ENCODE assay signal across 28 cellular contexts in the genomic region with DNA sequence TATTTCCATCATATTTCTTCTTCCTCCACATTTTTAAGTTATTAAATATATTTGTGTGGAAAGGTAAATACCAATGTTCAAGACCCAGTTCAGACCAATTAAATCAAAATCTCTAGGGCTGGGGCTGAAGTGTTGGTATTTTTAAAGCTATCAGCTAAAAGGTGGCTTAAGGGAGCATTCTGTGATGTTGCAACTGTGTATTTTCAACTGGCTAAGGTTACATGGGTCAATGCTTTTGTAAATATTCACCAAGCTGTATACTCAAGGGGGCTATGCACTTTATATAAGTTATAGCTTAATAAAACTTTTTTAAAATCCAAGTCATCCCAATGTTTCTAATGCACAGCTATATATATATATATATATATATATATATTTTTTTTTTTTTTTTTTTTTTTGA.
"Had no signal": no experiment of that assay in that cellular context is flagged by ENCODE, and none has a peak within 500 bp of the region (broad histone marks: within the 10 kb centered on the region; RNA-seq: fewer than 3 reads in every experiment).

No MANE protein-coding gene starts in this region.

- H3K27ac Mint-ChIP-seq: natural killer cell; nephron; neural progenitor cell; progenitor cell of endocrine pancreas; stimulated activated effector memory CD8-positive, alpha-beta T cell treated with anti-CD3 and anti-CD28 coated beads, Interleukin-12 subunit alpha, Interleukin-12 subunit beta, amount 100 ng/mL, for 72 hours; stimulated activated naive B cell treated with anti-CD40 and anti-IgM and Interleukin-4, amounts not matched to agents 10 μg/mL and 1 μg/mL and 100 μg/mL, for 72 hours; stimulated activated naive CD8-positive, alpha-beta T cell treated with anti-CD3 and anti-CD28 coated beads, Interleukin-15, Interleukin-2, amounts not matched to agents 100 ng/mL and 50 ng/mL, for 24 hours had no signal

- H3K79me2 ChIP-seq: parathyroid adenoma had no signal

- H3K36me3 Mint-ChIP-seq: stimulated activated effector memory CD8-positive, alpha-beta T cell treated with anti-CD3 and anti-CD28 coated beads, Interleukin-12 subunit alpha, Interleukin-12 subunit beta, amount 100 ng/mL, for 72 hours; stimulated activated naive B cell treated with anti-CD40 and anti-IgM and Interleukin-4, amounts not matched to agents 10 μg/mL and 1 μg/mL and 100 μg/mL, for 72 hours had no signal

- FAIRE-seq: small intestine, urothelium cell line had no signal

- H3K4me1 Mint-ChIP-seq: natural killer cell; nephron; stimulated activated effector memory CD8-positive, alpha-beta T cell treated with anti-CD3 and anti-CD28 coated beads, Interleukin-12 subunit alpha, Interleukin-12 subunit beta, amount 100 ng/mL, for 72 hours; stimulated activated naive B cell treated with anti-CD40 and anti-IgM and Interleukin-4, amounts not matched to agents 10 μg/mL and 1 μg/mL and 100 μg/mL, for 72 hours had no signal

- H3K4me3 Mint-ChIP-seq: natural killer cell; nephron; neural progenitor cell; stimulated activated effector memory CD8-positive, alpha-beta T cell treated with anti-CD3 and anti-CD28 coated beads, Interleukin-12 subunit alpha, Interleukin-12 subunit beta, amount 100 ng/mL, for 72 hours; stimulated activated naive B cell treated with anti-CD40 and anti-IgM and Interleukin-4, amounts not matched to agents 10 μg/mL and 1 μg/mL and 100 μg/mL, for 72 hours; stimulated activated naive CD8-positive, alpha-beta T cell treated with anti-CD3 and anti-CD28 coated beads, Interleukin-15, Interleukin-2, amounts not matched to agents 100 ng/mL and 50 ng/mL, for 24 hours had no signal

- H3K27ac ChIP-seq: neural progenitor cell, ovary, parathyroid adenoma, psoas muscle, right lobe of liver, sigmoid colon, stomach, thoracic aorta, thyroid gland, tibial nerve, upper lobe of left lung, vagina had no signal

- H3K36me3 ChIP-seq: neural progenitor cell, ovary, right lobe of liver, sigmoid colon, stomach, thoracic aorta, thyroid gland, tibial nerve, upper lobe of left lung, vagina had no signal

- DNase-seq: natural killer cell; occipital lobe; ovary; psoas muscle; right cardiac atrium; right lobe of liver; sigmoid colon; small intestine; stimulated activated CD4-positive, alpha-beta T cell treated with anti-CD3 and anti-CD28 coated beads, Interleukin-15, amount 100 ng/mL, for 24 hours; stimulated activated CD4-positive, alpha-beta T cell treated with anti-CD3 and anti-CD28 coated beads, Interleukin-2, amount 100 ng/mL, for 24 hours; stimulated activated CD4-positive, alpha-beta T cell treated with anti-CD3 and anti-CD28 coated beads, Interleukin-2, amount 100 ng/mL, for 48 hours; stimulated activated CD4-positive, alpha-beta T cell treated with anti-CD3 and anti-CD28 coated beads, Interleukin-4, amount 100 ng/mL, for 24 hours; stimulated activated naive B cell treated with anti-CD40 and anti-IgM and Interleukin-4, amounts not matched to agents 10 μg/mL and 1 μg/mL and 100 μg/mL, for 72 hours; stimulated activated naive CD4-positive, alpha-beta T cell treated with Interleukin-2 at 50 U/mL for 16 hours; stomach; thyroid gland; trophoblast cell had no signal

- H3K4me3 ChIP-seq: neural progenitor cell, ovary, psoas muscle, right lobe of liver, sigmoid colon, stomach, thoracic aorta, thyroid gland, tibial nerve, upper lobe of left lung, vagina had no signal

- H3K27me3 Mint-ChIP-seq: progenitor cell of endocrine pancreas; stimulated activated naive B cell treated with anti-CD40 and anti-IgM and Interleukin-4, amounts not matched to agents 10 μg/mL and 1 μg/mL and 100 μg/mL, for 72 hours; stimulated activated naive CD8-positive, alpha-beta T cell treated with anti-CD3 and anti-CD28 coated beads, Interleukin-15, Interleukin-2, amounts not matched to agents 100 ng/mL and 50 ng/mL, for 24 hours had no signal

- H3K4me1 ChIP-seq: parathyroid adenoma, psoas muscle, right lobe of liver, sigmoid colon, stomach, thyroid gland, tibial nerve, upper lobe of left lung, vagina had no signal

- H3K9ac ChIP-seq: neural progenitor cell, parathyroid adenoma had no signal

- H3K4me2 ChIP-seq: neural progenitor cell had no signal

- H3K9me3 ChIP-seq: ovary, psoas muscle, right lobe of liver, sigmoid colon, stomach, thoracic aorta, thyroid gland, tibial nerve, upper lobe of left lung, vagina had no signal

- H2AFZ ChIP-seq: neural progenitor cell, parathyroid adenoma had no signal

- H3K27me3 ChIP-seq: neural progenitor cell, ovary, right lobe of liver, sigmoid colon, stomach, thyroid gland, tibial nerve, upper lobe of left lung, vagina had no signal

- ATAC-seq: natural killer cell; psoas muscle; right cardiac atrium; stimulated activated effector memory CD8-positive, alpha-beta T cell treated with anti-CD3 and anti-CD28 coated beads, Interleukin-12 subunit alpha, Interleukin-12 subunit beta, amount 100 ng/mL, for 72 hours; stimulated activated naive B cell treated with anti-CD40 and anti-IgM and Interleukin-4, amounts not matched to agents 10 μg/mL and 1 μg/mL and 100 μg/mL, for 72 hours had no signal
